In the genomic region with DNA sequence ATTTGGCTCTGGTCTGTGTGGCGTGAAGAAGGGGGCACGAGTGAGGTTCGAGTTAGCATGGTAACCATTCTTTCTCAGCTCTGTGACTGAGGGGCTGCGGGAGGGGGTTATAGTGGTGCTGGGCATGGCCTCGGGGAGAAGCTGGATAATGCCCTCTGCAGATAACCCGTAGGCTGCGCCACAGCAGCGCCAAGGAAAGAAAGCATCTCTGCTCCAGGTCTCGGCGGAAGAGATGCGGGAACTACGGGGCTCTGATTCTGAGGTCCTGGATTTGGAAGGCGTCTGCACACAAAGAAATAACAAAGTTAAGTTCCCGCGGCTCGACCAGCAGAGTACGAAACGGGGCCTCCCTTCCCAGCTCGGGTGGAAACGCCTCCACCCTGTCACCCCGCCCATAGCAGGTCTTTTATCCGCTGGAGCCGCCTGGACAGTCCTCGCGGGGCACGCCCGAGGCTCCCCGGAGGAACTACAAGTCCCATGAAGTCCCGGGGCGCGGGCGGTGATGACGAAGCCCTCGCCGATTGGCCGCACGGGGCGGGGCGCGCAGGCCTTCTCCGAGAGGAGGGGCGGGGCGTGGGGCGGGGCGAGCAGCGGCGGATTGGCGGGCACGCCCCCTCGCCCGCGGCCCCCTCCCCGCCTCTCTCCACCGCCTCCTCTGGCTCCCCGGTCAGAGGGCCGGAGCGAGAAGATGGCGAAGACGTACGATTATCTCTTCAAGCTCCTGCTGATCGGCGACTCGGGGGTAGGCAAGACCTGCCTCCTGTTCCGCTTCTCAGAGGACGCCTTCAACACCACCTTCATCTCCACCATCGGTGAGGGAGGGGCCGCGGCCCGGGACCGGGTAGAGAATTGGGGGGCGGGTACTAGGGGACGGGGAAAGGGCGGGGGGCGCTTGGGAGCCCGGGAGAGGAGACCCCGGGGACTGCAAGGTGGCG, we compare ENCODE assay signal across 8 cellular contexts. TPM values are rescaled to one million over a fixed set of nuclear protein-coding genes. Genes with fewer than 3 reads are reported as not detected.
A peak's percentile ranks its signal among the peaks of the same experiment; 100 is the strongest.
DNase-seq lines count a peak whose midpoint lies in the region; ATAC-seq and TF ChIP-seq lines count a peak whose summit lies in the region.

A gene (plus strand): TSS at position 670 of the 935 bp plus-strand sequence. CDS start 19 bp downstream, at position 689.

- intact Hi-C loops in T-helper 2 cell treated with Interferon-gamma antibody and Interleukin-4, amounts not matched to agents 100 ng/mL and 5 ng/mL, for 36 hours (cut with micrococcal nuclease), result loop anchor here (1.0 to 2.0 kb wide), 3 partner anchors 32 to 66 kb away; a partner anchor contains a TSS
- intact Hi-C loops in left ventricle myocardium superior (cut with micrococcal nuclease) (no loop called here), prostate gland (cut with DNase I) (loop anchor here (2.0 kb wide), 1 partner anchor 88 kb away; a partner anchor contains a TSS)

- no peaks in the 10 kb centered on the region for H3K36me3 ChIP-seq in prostate gland

- H3K4me1 ChIP-seq in prostate gland (replicated peaks), result no peaks in the 10 kb centered on the region

- no peaks in the 10 kb centered on the region for H3K9me3 ChIP-seq in prostate gland

- DNase-seq in NCI-H1694 (lab: John Stamatoyannopoulos, UW) (peak; percentile 87), left ventricle myocardium superior (peak; percentile 100), prostate gland (ENCODE audit: low spot score) (peak; percentile 97), ureter (ENCODE audit: low spot score) (peak; percentile 98)

- no peaks in the 10 kb centered on the region for H3K27me3 ChIP-seq in prostate gland (replicated peaks; ENCODE audit: insufficient read depth)

- TF ChIP-seq CTCF in prostate gland (IDR thresholded peaks at IDR 0.05), result peak in 3 of 4 experiments; percentile 24 to 27 (median 24)

- TF ChIP-seq POLR2A in prostate gland (IDR thresholded peaks at IDR 0.05), result peak; percentile 66

- ATAC-seq in GM18499 (IDR thresholded peaks at IDR 0.05; ENCODE audit: insufficient read depth, unreplicated experiment) (peak; percentile 42), HG02884 (IDR thresholded peaks at IDR 0.05; ENCODE audit: unreplicated experiment) (peak; percentile 70), left ventricle myocardium superior (peak; percentile 99)

- H3K4me3 ChIP-seq in prostate gland, result peak within 1 kb of the TSS; percentile 75 to 82

- WGBS in prostate gland, result under 1% methylated on average over 63 of the region's 77 CpGs

- peak within 1 kb of the TSS; percentile 82 for H3K27ac ChIP-seq in angular gyrus (ENCODE audit: low read depth, low read length)
- peak within 1 kb of the TSS; percentile 87 to 88 for H3K27ac ChIP-seq in prostate gland

RNA-seq across cellular contexts. Expression of the gene that starts here (rescaled TPM):
- 111 and 120 TPM in 2 replicates for total RNA-seq in T-helper 2 cell treated with Interferon-gamma antibody and Interleukin-4, amounts not matched to agents 100 ng/mL and 5 ng/mL, for 36 hours
- total RNA-seq in left ventricle myocardium superior (9.1 TPM), prostate gland (10 to 100 TPM; 18.5 to 29.2 TPM), ureter (54.1 TPM)

Comparison
In these comparisons a context has a peak if more than half of its experiments do, and no peak if none do; other contexts are left out.
1. Peak in every context shown above with its lines: DNase-seq, ATAC-seq, H3K4me3 ChIP-seq and H3K27ac ChIP-seq.
2. ATAC-seq: peak in every context shown above with its lines; median percentile 99 in left ventricle myocardium superior; 70 in HG02884; 42 in GM18499.